ENCODE assay signal across 8 cellular contexts in the genomic region with DNA sequence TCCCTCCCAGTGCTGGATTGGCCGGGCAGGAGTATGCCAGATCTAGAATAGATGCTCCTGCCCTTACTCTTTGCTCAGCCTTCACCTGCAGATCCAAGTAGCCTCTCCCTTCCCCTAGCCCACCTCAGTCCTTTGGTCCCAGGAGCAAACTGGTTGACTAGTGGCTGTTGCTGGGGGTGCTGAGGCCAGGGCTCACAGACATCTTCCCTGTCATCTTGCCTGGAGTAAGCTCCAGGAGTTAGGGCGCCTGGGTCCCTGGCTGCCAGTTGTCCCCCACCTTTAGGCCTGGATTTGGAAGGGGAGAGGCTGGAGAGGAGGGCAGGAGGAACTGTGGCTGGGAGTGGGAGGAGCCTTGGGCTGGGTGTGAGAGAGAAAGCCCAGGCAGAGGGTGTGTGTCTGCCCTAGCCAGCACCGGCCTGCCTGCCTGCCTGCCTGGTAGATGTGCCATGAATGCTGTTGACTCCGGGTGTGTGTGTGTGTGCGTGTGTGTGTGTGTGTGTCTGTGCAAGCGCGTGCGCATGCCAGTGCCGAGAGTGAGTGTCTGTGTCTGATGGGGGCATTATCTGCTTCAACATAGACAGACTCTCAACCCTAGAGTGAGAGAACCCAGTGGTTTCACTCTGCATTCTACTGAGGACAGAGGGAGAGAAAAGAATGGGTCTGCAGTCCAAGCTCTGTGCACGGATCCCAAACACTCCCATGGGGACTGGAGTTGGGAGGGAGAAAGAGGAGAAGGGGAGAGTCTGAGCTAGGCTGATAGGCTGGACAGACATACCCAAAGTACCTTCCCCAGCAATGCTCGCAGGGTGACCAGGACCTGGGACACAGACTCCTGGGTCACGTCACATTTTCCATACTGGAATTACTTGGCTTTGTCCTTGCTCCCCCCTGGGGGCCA.
DNase-seq lines count a peak whose midpoint lies in the region; ATAC-seq and TF ChIP-seq lines count a peak whose summit lies in the region.

No MANE protein-coding gene starts in this region.

- H3K9ac ChIP-seq in BLaER1 treated with 17β-estradiol and CSF1 and Interleukin-3, amounts not matched to agents 10 nM and 100 nM: peak overlapping the region; percentile 53 to 75 (median 71)
- peak overlapping the region; percentile 58 for H3K9ac ChIP-seq in muscle layer of colon (ENCODE audit: low read length)

- peaks cover 60 to 89% (median 77%) of the 10 kb centered on the region in 10 experiments for H3K4me1 ChIP-seq in BLaER1 treated with 17β-estradiol and CSF1 and Interleukin-3, amounts not matched to agents 10 nM and 100 nM
- H3K4me1 ChIP-seq in effector memory CD4-positive, alpha-beta T cell (ENCODE audit: control insufficient read depth, insufficient read depth, low read length, poor library complexity, severe bottlenecking): peaks cover 62% of the 10 kb centered on the region
- peaks cover 44% of the 10 kb centered on the region for H3K4me1 ChIP-seq in muscle layer of colon (ENCODE audit: insufficient read depth, low read length)

- H3K36me3 ChIP-seq in BLaER1 treated with 17β-estradiol and CSF1 and Interleukin-3, amounts not matched to agents 10 nM and 100 nM: peaks cover 0 to 4% (median 0%) of the 10 kb centered on the region in 11 experiments; a peak in 2 of 22 replicates
- no peaks in the 10 kb centered on the region for H3K36me3 ChIP-seq in effector memory CD4-positive, alpha-beta T cell (ENCODE audit: control insufficient read depth, insufficient read depth, low read length)
- H3K36me3 ChIP-seq in muscle layer of colon (ENCODE audit: insufficient read depth, low read length): peaks cover 5% of the 10 kb centered on the region

- DNase-seq in HFF-Myc (ENCODE audit: extremely low read depth, low read depth) (no peak), T-helper 22 cell (ENCODE audit: low read depth) (peak; percentile 28), NCI-H524 (lab: John Stamatoyannopoulos, UW) (no peak), DMS153 (lab: John Stamatoyannopoulos, UW) (no peak)
- peak in 1 of 3 donors; percentile 36 for DNase-seq in effector memory CD4-positive, alpha-beta T cell

- peak overlapping the region; percentile 88 to 99 (median 95) for H3K4me2 ChIP-seq in BLaER1 treated with 17β-estradiol and CSF1 and Interleukin-3, amounts not matched to agents 10 nM and 100 nM

- H3K9me3 ChIP-seq in BLaER1 treated with 17β-estradiol and CSF1 and Interleukin-3, amounts not matched to agents 10 nM and 100 nM (replicated peaks in 1 of 11): no peaks in the 10 kb centered on the region
- no peaks in the 10 kb centered on the region for H3K9me3 ChIP-seq in effector memory CD4-positive, alpha-beta T cell (ENCODE audit: control insufficient read depth, low read length)
- H3K9me3 ChIP-seq in muscle layer of colon (ENCODE audit: low read length): no peaks in the 10 kb centered on the region

- no peak for ATAC-seq in HG02759 (IDR thresholded peaks at IDR 0.05; ENCODE audit: unreplicated experiment)

- H3K27ac ChIP-seq in BLaER1 treated with 17β-estradiol and CSF1 and Interleukin-3, amounts not matched to agents 10 nM and 100 nM: peak overlapping the region in 9 of 11 experiments; percentile 18 to 60 (median 49); a peak in 16 of 22 replicates
- H3K27ac ChIP-seq in effector memory CD4-positive, alpha-beta T cell (ENCODE audit: insufficient read depth, low read length, poor library complexity, severe bottlenecking): peak overlapping the region; percentile 85
- peak overlapping the region; percentile 84 for H3K27ac ChIP-seq in muscle layer of colon (ENCODE audit: low read depth, low read length)

- H3K27me3 ChIP-seq in BLaER1 treated with 17β-estradiol and CSF1 and Interleukin-3, amounts not matched to agents 10 nM and 100 nM: no peaks in the 10 kb centered on the region
- H3K27me3 ChIP-seq in effector memory CD4-positive, alpha-beta T cell (replicated peaks; ENCODE audit: control insufficient read depth, insufficient read depth, low read length, poor library complexity, severe bottlenecking): no peaks in the 10 kb centered on the region
- H3K27me3 ChIP-seq in muscle layer of colon (ENCODE audit: control insufficient read depth in 1 of 2, insufficient read depth in 2 of 2, low read length in 2 of 2): no peaks in the 10 kb centered on the region

- no peak for TF ChIP-seq CTCF in HFF-Myc (IDR thresholded peaks at IDR 0.05; ENCODE audit: low read depth, low read length, missing control alignments)

- H4K20me1 ChIP-seq in BLaER1 treated with 17β-estradiol and CSF1 and Interleukin-3, amounts not matched to agents 10 nM and 100 nM: no peaks in the 10 kb centered on the region

- H3K4me3 ChIP-seq in BLaER1 treated with 17β-estradiol and CSF1 and Interleukin-3, amounts not matched to agents 10 nM and 100 nM: peak overlapping the region; percentile 53 to 73 (median 62)
- H3K4me3 ChIP-seq in HFF-Myc (replicated peaks; ENCODE audit: low read depth, low read length) (peak overlapping the region; percentile 42), muscle layer of colon (ENCODE audit: low read depth in 1 of 2, low read length in 2 of 2) (peak overlapping the region; percentile 55 to 60)
- H3K4me3 ChIP-seq in effector memory CD4-positive, alpha-beta T cell (ENCODE audit: insufficient read depth, low read depth, low read length, poor library complexity, severe bottlenecking): peak overlapping the region; percentile 63
